ENCODE assay signal across 7 cellular contexts in the genomic region with DNA sequence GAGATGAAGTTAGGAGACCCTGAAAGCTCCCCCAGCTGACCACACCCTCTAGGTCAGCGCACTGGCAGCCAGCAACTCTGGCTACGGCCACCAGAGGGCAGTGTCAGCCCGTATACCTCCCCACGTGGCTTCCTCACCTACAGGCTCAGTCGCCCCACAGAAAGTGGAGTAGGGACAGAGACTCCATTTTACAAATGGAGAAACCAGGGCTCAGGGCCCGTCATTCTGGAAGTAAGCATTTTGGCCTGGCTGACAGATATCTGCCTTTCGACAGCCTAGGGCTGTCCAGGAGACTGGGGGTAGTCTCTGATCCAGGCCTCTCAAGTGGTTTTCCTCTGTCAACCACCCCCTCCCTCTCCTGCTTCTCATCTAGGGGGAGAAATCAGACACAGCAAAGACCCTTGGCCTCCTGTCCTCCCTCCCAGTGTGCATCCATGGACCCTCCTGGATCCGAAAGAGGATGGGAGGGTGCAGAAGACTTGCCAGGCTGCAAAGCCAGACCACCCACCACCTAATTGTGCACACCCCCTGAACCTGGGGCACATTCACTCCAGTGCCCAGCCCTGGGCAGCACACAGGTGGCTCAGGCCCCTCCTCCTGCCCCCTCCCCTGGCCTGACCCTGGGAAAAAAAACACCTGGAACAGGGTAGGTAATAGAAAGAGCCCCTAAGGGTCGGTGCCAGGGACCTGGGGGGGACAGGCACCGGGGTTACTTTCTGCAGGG. TPM values are rescaled to one million over a fixed set of nuclear protein-coding genes. Genes with fewer than 3 reads are reported as not detected.
DNase-seq lines count a peak whose midpoint lies in the region; ATAC-seq and TF ChIP-seq lines count a peak whose summit lies in the region.

No MANE protein-coding gene starts in this region.

- no peak overlapping the region for H3K4me3 Mint-ChIP-seq in activated T-cell treated with anti-CD3 and anti-CD28 coated beads, Interleukin-2, amount 50 U/mL, for 72 hours

- H3K27me3 Mint-ChIP-seq in activated T-cell treated with anti-CD3 and anti-CD28 coated beads, Interleukin-2, amount 50 U/mL, for 72 hours (ENCODE audit: low read depth): peaks cover 34% of the 10 kb centered on the region

- H3K9me3 ChIP-seq in neural cell (ENCODE audit: low read length): no peaks in the 10 kb centered on the region

- peaks cover 16% of the 10 kb centered on the region for H3K4me1 Mint-ChIP-seq in activated T-cell treated with anti-CD3 and anti-CD28 coated beads, Interleukin-2, amount 50 U/mL, for 72 hours (ENCODE audit: low read depth)

- no peaks in the 10 kb centered on the region for H3F3A ChIP-seq in neural cell (ENCODE audit: insufficient read depth, low read length, poor library complexity, severe bottlenecking)

- H4K20me1 ChIP-seq in KMS-11 (ENCODE audit: insufficient read depth): no peaks in the 10 kb centered on the region
- no peaks in the 10 kb centered on the region for H4K20me1 ChIP-seq in neural cell (ENCODE audit: insufficient read depth)

- peak; percentile 97 for TF ChIP-seq RAD21 in neural cell (conservative IDR thresholded peaks at IDR 0.05)

- TF ChIP-seq EP300 in neural cell (conservative IDR thresholded peaks at IDR 0.05; ENCODE audit: poor library complexity, severe bottlenecking): no peak

- TF ChIP-seq CTCF in GM12873 (IDR thresholded peaks at IDR 0.05; ENCODE audit: insufficient read depth, low read depth, low read length, missing control alignments) (peak; percentile 99), KMS-11 (conservative IDR thresholded peaks at IDR 0.05; ENCODE audit: low read depth, low read length) (peak; percentile 99), fibroblast of pulmonary artery (IDR thresholded peaks at IDR 0.05; ENCODE audit: low read length, missing control alignments) (peak; percentile 95), neural cell (IDR thresholded peaks at IDR 0.05; ENCODE audit: poor library complexity, severe bottlenecking) (peak; percentile 97)

- no peak overlapping the region for H3K4me3 ChIP-seq in KMS-11 (IDR thresholded peaks at IDR 0.05; ENCODE audit: insufficient read depth, low read depth, low read length)
- no peak overlapping the region for H3K4me3 ChIP-seq in fibroblast of pulmonary artery (replicated peaks; ENCODE audit: low read depth, low read length)
- H3K4me3 ChIP-seq in neural cell (ENCODE audit: low read length): no peak overlapping the region

- H3K36me3 ChIP-seq in KMS-11 (ENCODE audit: insufficient read depth): no peaks in the 10 kb centered on the region
- H3K36me3 ChIP-seq in neural cell (ENCODE audit: insufficient read depth, low read length): no peaks in the 10 kb centered on the region

- H3K9ac ChIP-seq in KMS-11 (peak overlapping the region; percentile 46), neural cell (ENCODE audit: low read length) (peak overlapping the region; percentile 21)

- H2AFZ ChIP-seq in KMS-11 (ENCODE audit: low read depth) (peak overlapping the region; percentile 82), neural cell (ENCODE audit: low read depth, low read length) (peak overlapping the region; percentile 31)

- no peak overlapping the region for H3K27ac Mint-ChIP-seq in activated T-cell treated with anti-CD3 and anti-CD28 coated beads, Interleukin-2, amount 50 U/mL, for 72 hours

- H3K27me3 ChIP-seq in KMS-11 (ENCODE audit: insufficient read depth, low read depth) (peaks cover 33% of the 10 kb centered on the region), neural cell (ENCODE audit: insufficient read depth, low read depth, low read length) (peaks cover 45% of the 10 kb centered on the region)

- H3K27ac ChIP-seq in KMS-11: peak overlapping the region; percentile 26
- no peak overlapping the region for H3K27ac ChIP-seq in neural cell (ENCODE audit: low read length)

- H3K4me2 ChIP-seq in KMS-11 (peak overlapping the region; percentile 55; the same call in 1 of the 2 replicates), neural cell (ENCODE audit: low read length) (no peak overlapping the region)

- no peaks in the 10 kb centered on the region for H3K9me2 ChIP-seq in neural cell (ENCODE audit: insufficient read depth, low read length)

- H3K4me1 ChIP-seq in KMS-11 (ENCODE audit: low read depth, poor library complexity, severe bottlenecking): peaks cover 25% of the 10 kb centered on the region

- H3K79me2 ChIP-seq in KMS-11 (ENCODE audit: insufficient read depth, low read depth): no peaks in the 10 kb centered on the region
- H3K79me2 ChIP-seq in neural cell (replicated peaks; ENCODE audit: insufficient read depth, low read length): no peaks in the 10 kb centered on the region

- peak; percentile 93 to 94 for ATAC-seq in activated T-cell treated with anti-CD3 and anti-CD28 coated beads, Interleukin-2, amount 50 U/mL, for 72 hours (replicated peaks in 1 of 2)
- ATAC-seq in stimulated activated naive CD8-positive, alpha-beta T cell treated with anti-CD3 and anti-CD28 coated beads, Interleukin-15, Interleukin-2, amounts not matched to agents 100 U/mL and 50 U/mL, for 24 hours: peak; percentile 91

- DNase-seq in RKO (ENCODE audit: low spot score) (peak; percentile 80), fibroblast of pulmonary artery (ENCODE audit: low read depth) (peak; percentile 81)
- DNase-seq in activated T-cell treated with anti-CD3 and anti-CD28 coated beads, Interleukin-2, amount 50 U/mL, for 72 hours: peak; percentile 86 to 88
- peak; percentile 84 for DNase-seq in stimulated activated naive CD8-positive, alpha-beta T cell treated with anti-CD3 and anti-CD28 coated beads, Interleukin-15, Interleukin-2, amounts not matched to agents 100 U/mL and 50 U/mL, for 24 hours

- no peaks in the 10 kb centered on the region for H3K9me3 Mint-ChIP-seq in activated T-cell treated with anti-CD3 and anti-CD28 coated beads, Interleukin-2, amount 50 U/mL, for 72 hours

- H3K36me3 Mint-ChIP-seq in activated T-cell treated with anti-CD3 and anti-CD28 coated beads, Interleukin-2, amount 50 U/mL, for 72 hours (ENCODE audit: insufficient read depth in 2 of 2): no peaks in the 10 kb centered on the region

TF ChIP-seq in neural cell, 6 proteins besides CTCF, POLR2A, EP300 and RAD21:
- TF ChIP-seq TAF1 (IDR thresholded peaks at IDR 0.05; ENCODE audit: low read depth): peak; percentile 48
- peak; percentile 94 for TF ChIP-seq SMC3 (conservative IDR thresholded peaks at IDR 0.05; ENCODE audit: poor library complexity)
- TF ChIP-seq POLR2AphosphoS5 (IDR thresholded peaks at IDR 0.05): peak; percentile 34
- TF ChIP-seq MXI1 (conservative IDR thresholded peaks at IDR 0.05; ENCODE audit: poor library complexity, severe bottlenecking): peak; percentile 57
- TF ChIP-seq, protein P1, sequence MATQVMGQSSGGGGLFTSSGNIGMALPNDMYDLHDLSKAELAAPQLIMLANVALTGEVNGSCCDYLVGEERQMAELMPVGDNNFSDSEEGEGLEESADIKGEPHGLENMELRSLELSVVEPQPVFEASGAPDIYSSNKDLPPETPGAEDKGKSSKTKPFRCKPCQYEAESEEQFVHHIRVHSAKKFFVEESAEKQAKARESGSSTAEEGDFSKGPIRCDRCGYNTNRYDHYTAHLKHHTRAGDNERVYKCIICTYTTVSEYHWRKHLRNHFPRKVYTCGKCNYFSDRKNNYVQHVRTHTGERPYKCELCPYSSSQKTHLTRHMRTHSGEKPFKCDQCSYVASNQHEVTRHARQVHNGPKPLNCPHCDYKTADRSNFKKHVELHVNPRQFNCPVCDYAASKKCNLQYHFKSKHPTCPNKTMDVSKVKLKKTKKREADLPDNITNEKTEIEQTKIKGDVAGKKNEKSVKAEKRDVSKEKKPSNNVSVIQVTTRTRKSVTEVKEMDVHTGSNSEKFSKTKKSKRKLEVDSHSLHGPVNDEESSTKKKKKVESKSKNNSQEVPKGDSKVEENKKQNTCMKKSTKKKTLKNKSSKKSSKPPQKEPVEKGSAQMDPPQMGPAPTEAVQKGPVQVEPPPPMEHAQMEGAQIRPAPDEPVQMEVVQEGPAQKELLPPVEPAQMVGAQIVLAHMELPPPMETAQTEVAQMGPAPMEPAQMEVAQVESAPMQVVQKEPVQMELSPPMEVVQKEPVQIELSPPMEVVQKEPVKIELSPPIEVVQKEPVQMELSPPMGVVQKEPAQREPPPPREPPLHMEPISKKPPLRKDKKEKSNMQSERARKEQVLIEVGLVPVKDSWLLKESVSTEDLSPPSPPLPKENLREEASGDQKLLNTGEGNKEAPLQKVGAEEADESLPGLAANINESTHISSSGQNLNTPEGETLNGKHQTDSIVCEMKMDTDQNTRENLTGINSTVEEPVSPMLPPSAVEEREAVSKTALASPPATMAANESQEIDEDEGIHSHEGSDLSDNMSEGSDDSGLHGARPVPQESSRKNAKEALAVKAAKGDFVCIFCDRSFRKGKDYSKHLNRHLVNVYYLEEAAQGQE (IDR thresholded peaks at IDR 0.05; ENCODE audit: borderline replicate concordance): peak; percentile 24
- TF ChIP-seq EZH2 (IDR thresholded peaks at IDR 0.05; ENCODE audit: borderline replicate concordance, insufficient read depth, low read length, poor library complexity, severe bottlenecking): no peak

RNA-seq across cellular contexts. Expression of gene HAP1, which starts 3.8 kb away (rescaled TPM):
- total RNA-seq in activated T-cell treated with anti-CD3 and anti-CD28 coated beads, Interleukin-2, amount 50 U/mL, for 72 hours: under 1 TPM; 0.17 to 0.21 TPM
- polyA plus RNA-seq in neural cell: 0.79 and 1.5 TPM in 2 replicates
- 0.97 and 1.0 TPM in 2 replicates for polyA minus RNA-seq in neural cell

RNA-seq across cellular contexts. Expression of gene GAST, which starts 26.1 kb away (rescaled TPM):
- total RNA-seq in activated T-cell treated with anti-CD3 and anti-CD28 coated beads, Interleukin-2, amount 50 U/mL, for 72 hours: not detected
- not detected in 2 replicates for polyA plus RNA-seq in neural cell
- not detected in 2 replicates for polyA minus RNA-seq in neural cell

RNA-seq across cellular contexts. Expression of gene JUP, which starts 48.3 kb away (rescaled TPM):
- under 1 TPM; 0.86 to 0.99 TPM for total RNA-seq in activated T-cell treated with anti-CD3 and anti-CD28 coated beads, Interleukin-2, amount 50 U/mL, for 72 hours
- polyA plus RNA-seq in neural cell: 46.1 and 82.2 TPM in 2 replicates
- polyA minus RNA-seq in neural cell: 102 and 125 TPM in 2 replicates

RNA-seq across cellular contexts. Expression of gene EIF1, which starts 49.6 kb away (rescaled TPM):
- 1,000 to 10,000 TPM; 2,404 to 2,458 TPM for total RNA-seq in activated T-cell treated with anti-CD3 and anti-CD28 coated beads, Interleukin-2, amount 50 U/mL, for 72 hours
- 257 and 258 TPM in 2 replicates for polyA plus RNA-seq in neural cell
- 199 and 224 TPM in 2 replicates for polyA minus RNA-seq in neural cell
